28 cellular contexts compared by ENCODE assay signal in the genomic region with DNA sequence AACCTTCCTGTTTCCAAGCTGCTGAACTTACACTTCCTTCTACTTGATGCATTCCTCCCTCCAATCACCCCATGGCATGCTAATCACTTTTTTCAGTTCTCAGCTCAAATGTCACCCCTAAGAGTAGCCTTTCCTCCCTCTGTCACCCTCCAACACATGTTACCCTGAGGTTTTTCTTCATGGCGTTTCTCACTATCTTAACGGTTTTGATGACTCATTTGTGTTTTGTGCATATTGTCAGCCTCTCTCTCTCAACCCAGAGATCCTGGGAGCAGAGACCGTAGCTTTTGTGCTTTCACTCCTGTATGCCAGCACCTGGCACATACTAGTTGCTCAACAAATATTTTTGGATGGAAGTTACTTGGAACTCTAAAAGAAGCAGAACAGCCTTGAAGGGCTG. TPM values are rescaled to one million over a fixed set of nuclear protein-coding genes. Genes with fewer than 3 reads are reported as not detected.
"Had no signal": no experiment of that assay in that cellular context is flagged by ENCODE, and none has a peak within 500 bp of the region (broad histone marks: within the 10 kb centered on the region; RNA-seq: fewer than 3 reads in every experiment).

No MANE protein-coding gene starts in this region.

- H3K4me1 Mint-ChIP-seq: activated B cell treated with CpG ODN at 0.5 μM for 24 hours; activated CD4-positive, alpha-beta T cell treated with anti-CD3 and anti-CD28 coated beads, Interleukin-2, amount 10 ng/mL, durations not matched to agents 24 days and 14 days; activated CD8-positive, alpha-beta memory T cell treated with anti-CD3 and anti-CD28 coated beads, Interleukin-2, amount 10 ng/mL, durations not matched to agents 7 days and 5 days; activated naive CD4-positive, alpha-beta T cell treated with anti-CD3 and anti-CD28 coated beads, Interleukin-2, amount 50 U/mL, for 24 hours had no signal

- H3K36me3 ChIP-seq: SJSA1 had no signal

- H3K9me3 ChIP-seq: SJSA1 had no signal

- H3K27me3 ChIP-seq: SJSA1 had no signal

- H3K27ac Mint-ChIP-seq: activated B cell treated with CpG ODN at 0.5 μM for 24 hours; activated CD4-positive, alpha-beta T cell treated with anti-CD3 and anti-CD28 coated beads, Interleukin-2, amount 10 ng/mL, durations not matched to agents 24 days and 14 days; activated CD8-positive, alpha-beta memory T cell treated with anti-CD3 and anti-CD28 coated beads, Interleukin-2, amount 10 ng/mL, durations not matched to agents 7 days and 5 days; activated naive CD4-positive, alpha-beta T cell treated with anti-CD3 and anti-CD28 coated beads, Interleukin-2, amount 50 U/mL, for 24 hours; activated T-cell treated with anti-CD3 and anti-CD28 coated beads, Interleukin-2, amount 50 U/mL, for 24 hours; activated T-helper 1 cell treated with anti-CD3 and anti-CD28 coated beads, Interleukin-12 subunit alpha, Interleukin-12 subunit beta, Interleukin-2, Interleukin-4 antibody, amounts not matched to agents 30 ng/mL and 10 ng/mL and 1 ng/mL, durations not matched to agents 14 hours and 24 hours and 36 hours; T-helper 1 cell treated with Interleukin-12 subunit alpha and Interleukin-12 subunit beta and Interleukin-4 antibody, amounts not matched to agents 30 μg/mL and 1 μg/mL, for 36 hours had no signal

- H3K27me3 Mint-ChIP-seq: activated B cell treated with CpG ODN at 0.5 μM for 24 hours; activated CD4-positive, alpha-beta T cell treated with anti-CD3 and anti-CD28 coated beads, Interleukin-2, amount 10 ng/mL, durations not matched to agents 24 days and 14 days; activated CD8-positive, alpha-beta memory T cell treated with anti-CD3 and anti-CD28 coated beads, Interleukin-2, amount 10 ng/mL, durations not matched to agents 7 days and 5 days; activated naive CD4-positive, alpha-beta T cell treated with anti-CD3 and anti-CD28 coated beads, Interleukin-2, amount 50 U/mL, for 24 hours; activated T-cell treated with anti-CD3 and anti-CD28 coated beads, Interleukin-2, amount 50 U/mL, for 24 hours had no signal

- H3K4me1 ChIP-seq: SJSA1 had no signal

- H3K4me3 ChIP-seq: SJSA1 had no signal

- ATAC-seq: activated CD8-positive, alpha-beta memory T cell treated with anti-CD3 and anti-CD28 coated beads, Interleukin-2, amount 10 ng/mL, durations not matched to agents 7 days and 5 days; PC-3; SK-N-SH treated with all-trans-retinoic acid at 6 μM for 48 hours had no signal

- H3K36me3 Mint-ChIP-seq: activated CD8-positive, alpha-beta memory T cell treated with anti-CD3 and anti-CD28 coated beads, Interleukin-2, amount 10 ng/mL, durations not matched to agents 7 days and 5 days; activated naive CD4-positive, alpha-beta T cell treated with anti-CD3 and anti-CD28 coated beads, Interleukin-2, amount 50 U/mL, for 24 hours had no signal

- H3K27ac ChIP-seq: SJSA1 had no signal

- H3K9me3 Mint-ChIP-seq: activated B cell treated with CpG ODN at 0.5 μM for 24 hours; activated CD4-positive, alpha-beta T cell treated with anti-CD3 and anti-CD28 coated beads, Interleukin-2, amount 10 ng/mL, durations not matched to agents 24 days and 14 days; activated naive CD4-positive, alpha-beta T cell treated with anti-CD3 and anti-CD28 coated beads, Interleukin-2, amount 50 U/mL, for 24 hours; activated T-helper 1 cell treated with anti-CD3 and anti-CD28 coated beads, Interleukin-12 subunit alpha, Interleukin-12 subunit beta, Interleukin-2, Interleukin-4 antibody, amounts not matched to agents 30 ng/mL and 10 ng/mL and 1 ng/mL, durations not matched to agents 14 hours and 24 hours and 36 hours; T-helper 1 cell treated with Interleukin-12 subunit alpha and Interleukin-12 subunit beta and Interleukin-4 antibody, amounts not matched to agents 30 μg/mL and 1 μg/mL, for 36 hours had no signal

- DNase-seq: activated B cell treated with CpG ODN at 0.5 μM for 24 hours; activated CD4-positive, alpha-beta T cell treated with anti-CD3 and anti-CD28 coated beads for 1 hour; activated CD4-positive, alpha-beta T cell treated with anti-CD3 and anti-CD28 coated beads, Interleukin-2, amount 10 ng/mL, durations not matched to agents 24 days and 14 days; activated CD4-positive, alpha-beta T cell treated with anti-CD3 and anti-CD28 coated beads, Interleukin-2, amount 50 U/mL, for 48 hours; activated CD8-positive, alpha-beta memory T cell treated with anti-CD3 and anti-CD28 coated beads, Interleukin-2, amount 10 ng/mL, durations not matched to agents 7 days and 5 days; activated effector memory CD4-positive, alpha-beta T cell treated with Interleukin-2 at 50 U/mL for 16 hours; activated naive CD4-positive, alpha-beta T cell; activated T-cell treated with anti-CD3 and anti-CD28 coated beads, Interleukin-2, amount 50 U/mL, for 24 hours; aorta; KG1; NCI-H1092; NCI-H1417; NCI-H1930; NCI-H2107; NCI-H2171 treated with DMSO at 0.1 percent for 48 hours; NCI-H226; NCI-H526; NCI-H774; PC-3; SHP77 had no signal

- H3K4me3 Mint-ChIP-seq: activated B cell treated with CpG ODN at 0.5 μM for 24 hours; activated CD4-positive, alpha-beta T cell treated with anti-CD3 and anti-CD28 coated beads, Interleukin-2, amount 10 ng/mL, durations not matched to agents 24 days and 14 days; activated CD8-positive, alpha-beta memory T cell treated with anti-CD3 and anti-CD28 coated beads, Interleukin-2, amount 10 ng/mL, durations not matched to agents 7 days and 5 days; activated naive CD4-positive, alpha-beta T cell treated with anti-CD3 and anti-CD28 coated beads, Interleukin-2, amount 50 U/mL, for 24 hours; activated T-cell treated with anti-CD3 and anti-CD28 coated beads, Interleukin-2, amount 50 U/mL, for 24 hours; activated T-helper 1 cell treated with anti-CD3 and anti-CD28 coated beads, Interleukin-12 subunit alpha, Interleukin-12 subunit beta, Interleukin-2, Interleukin-4 antibody, amounts not matched to agents 30 ng/mL and 10 ng/mL and 1 ng/mL, durations not matched to agents 14 hours and 24 hours and 36 hours; T-helper 1 cell treated with Interleukin-12 subunit alpha and Interleukin-12 subunit beta and Interleukin-4 antibody, amounts not matched to agents 30 μg/mL and 1 μg/mL, for 36 hours had no signal

RNA-seq across cellular contexts. Expression of a gene that starts 24.5 kb away (rescaled TPM):
- total RNA-seq: activated B cell treated with CpG ODN at 0.5 μM for 24 hours; activated CD4-positive, alpha-beta T cell treated with anti-CD3 and anti-CD28 coated beads, Interleukin-2, amount 10 ng/mL, durations not matched to agents 24 days and 14 days; activated CD8-positive, alpha-beta memory T cell treated with anti-CD3 and anti-CD28 coated beads, Interleukin-2, amount 10 ng/mL, durations not matched to agents 7 days and 5 days; activated T-helper 1 cell treated with anti-CD3 and anti-CD28 coated beads, Interleukin-12 subunit alpha, Interleukin-12 subunit beta, Interleukin-2, Interleukin-4 antibody, amounts not matched to agents 30 ng/mL and 10 ng/mL and 1 ng/mL, durations not matched to agents 14 hours and 24 hours and 36 hours; LHCN-M2; M059J; NCI-H460; PC-3; SJSA1 had no signal
- polyA plus RNA-seq: aorta had no signal
